ENCODE assay signal across 38 cellular contexts in genomic region chr20:23884771-23885162, GRCh38. TPM values are rescaled to one million over a fixed set of nuclear protein-coding genes. Genes with fewer than 3 reads are reported as not detected.
"Had no signal": no experiment of that assay in that cellular context is flagged by ENCODE, and none has a peak within 500 bp of the region (broad histone marks: within the 10 kb centered on the region; RNA-seq: fewer than 3 reads in every experiment).

No MANE protein-coding gene starts in this region.

- DNase-seq: Karpas-422, Kasumi-1, MG63, MM.1S, MV-4-11, NCI-H1048, NCI-H1092, NCI-H1092 treated with DMSO at 0.1 percent for 48 hours, NCI-H1105, NCI-H1105 treated with DMSO at 0.1 percent for 48 hours, NCI-H1417, NCI-H1417 treated with DMSO at 0.1 percent for 48 hours, NCI-H1436, NCI-H1436 treated with DMSO at 0.1 percent for 48 hours, NCI-H146, NCI-H1694, NCI-H1694 treated with DMSO at 0.1 percent for 48 hours, NCI-H187, NCI-H187 treated with DMSO at 0.1 percent for 48 hours, NCI-H1930, NCI-H2029, NCI-H2029 treated with DMSO at 0.1 percent for 48 hours, NCI-H2081, NCI-H2081 treated with DMSO at 0.1 percent for 48 hours, NCI-H2107, NCI-H2171, NCI-H2171 treated with DMSO at 0.1 percent for 48 hours, NCI-H2227 treated with DMSO at 0.1 percent for 48 hours, NCI-H226, NCI-H345, NCI-H446, NCI-H446 treated with DMSO at 0.1 percent for 48 hours, NCI-H510A, NCI-H510A treated with DMSO at 0.1 percent for 48 hours, NCI-H524 had no signal

- H3K4me3 ChIP-seq: MG63 had no signal

- H3K27me3 ChIP-seq: MG63 had no signal

- H3K9me3 ChIP-seq: MG63 had no signal

- H3K36me3 ChIP-seq: MG63 had no signal

RNA-seq across cellular contexts. Expression of gene CST5, which starts 5.2 kb away (rescaled TPM):
- total RNA-seq: LHCN-M2, M059J, NCI-H460 had no signal

RNA-seq across cellular contexts. Expression of gene CST2, which starts 58.2 kb away (rescaled TPM):
- total RNA-seq: LHCN-M2, M059J, NCI-H460 had no signal
